ENCODE assay signal across 7 cellular contexts in the genomic region with DNA sequence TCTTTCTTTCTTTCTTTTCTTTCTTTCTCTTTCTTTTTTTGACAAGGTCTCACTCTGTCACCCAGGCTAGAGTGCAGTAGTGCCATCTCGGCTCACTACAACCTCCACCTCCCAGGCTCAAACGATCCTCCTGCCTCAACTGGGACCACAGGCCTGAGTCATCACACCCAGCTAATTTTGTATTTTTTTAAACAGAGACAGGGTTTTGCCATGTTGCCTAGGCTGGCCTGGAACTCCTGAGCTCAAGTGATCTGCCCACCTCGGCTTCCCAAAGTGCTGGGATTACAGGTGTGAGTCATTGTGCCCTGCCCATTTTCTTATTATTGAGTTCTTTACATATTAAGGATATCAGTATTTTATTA. TPM values are rescaled to one million over a fixed set of nuclear protein-coding genes. Genes with fewer than 3 reads are reported as not detected.
DNase-seq lines count a peak whose midpoint lies in the region; ATAC-seq, FAIRE-seq and TF ChIP-seq lines count a peak whose summit lies in the region.
"Not testable (repeated sequence)": the region's sequence is repeated elsewhere in the genome, so short reads cannot be mapped to it uniquely, and the experiment has no call there.

No MANE protein-coding gene starts in this region.

- H3K27me3 Mint-ChIP-seq in activated CD4-positive, alpha-beta memory T cell treated with anti-CD3 and anti-CD28 coated beads for 36 hours; activated naive CD4-positive, alpha-beta T cell treated with anti-CD3 and anti-CD28 coated beads, Interleukin-2, amount 10 ng/mL, durations not matched to agents 7 days and 5 days: not testable (repeated sequence)

- peak; percentile 62 for ATAC-seq in foreskin keratinocyte

- not testable (repeated sequence) for H3K4me1 Mint-ChIP-seq in activated CD4-positive, alpha-beta memory T cell treated with anti-CD3 and anti-CD28 coated beads for 36 hours (ENCODE audit: low read depth); activated naive CD4-positive, alpha-beta T cell treated with anti-CD3 and anti-CD28 coated beads, Interleukin-2, amount 10 ng/mL, durations not matched to agents 7 days and 5 days

- intact Hi-C loops in activated CD4-positive, alpha-beta memory T cell treated with anti-CD3 and anti-CD28 coated beads for 36 hours (cut with micrococcal nuclease), result not testable (repeated sequence)

- not testable (repeated sequence) for H3K36me3 Mint-ChIP-seq in activated CD4-positive, alpha-beta memory T cell treated with anti-CD3 and anti-CD28 coated beads for 36 hours; activated naive CD4-positive, alpha-beta T cell treated with anti-CD3 and anti-CD28 coated beads, Interleukin-2, amount 10 ng/mL, durations not matched to agents 7 days and 5 days

- not testable (repeated sequence) for H3K27me3 ChIP-seq in foreskin keratinocyte

- not testable (repeated sequence) for TF ChIP-seq CTCF in foreskin keratinocyte (conservative IDR thresholded peaks at IDR 0.05)

- FAIRE-seq in RCC 7860 (lab: Jason Lieb, UNC), result peak; percentile 67

- not testable (repeated sequence) for H3K27ac ChIP-seq in foreskin keratinocyte

- not testable (repeated sequence) for H3K4me1 ChIP-seq in foreskin keratinocyte

- CTCF ChIA-PET in activated CD4-positive, alpha-beta memory T cell treated with anti-CD3 and anti-CD28 coated beads for 36 hours (lab: Charles Lee), result interaction anchor here (0.7 to 1.5 kb wide), 3 partner anchors 191 to 491 kb away, joined by 3 to 5 read pairs (median 4); no protein-coding TSS in a partner anchor
- CTCF ChIA-PET in activated naive CD4-positive, alpha-beta T cell treated with anti-CD3 and anti-CD28 coated beads, Interleukin-2, amount 10 ng/mL, durations not matched to agents 7 days and 5 days (lab: Charles Lee), result interaction anchor here (0.7 kb wide), 1 partner anchor 490 kb away, joined by 3 read pairs; no protein-coding TSS in a partner anchor

- not testable (repeated sequence) for H3K9me3 Mint-ChIP-seq in activated CD4-positive, alpha-beta memory T cell treated with anti-CD3 and anti-CD28 coated beads for 36 hours; activated naive CD4-positive, alpha-beta T cell treated with anti-CD3 and anti-CD28 coated beads, Interleukin-2, amount 10 ng/mL, durations not matched to agents 7 days and 5 days

- H3K4me3 Mint-ChIP-seq in activated CD4-positive, alpha-beta memory T cell treated with anti-CD3 and anti-CD28 coated beads for 36 hours; activated naive CD4-positive, alpha-beta T cell treated with anti-CD3 and anti-CD28 coated beads, Interleukin-2, amount 10 ng/mL, durations not matched to agents 7 days and 5 days: not testable (repeated sequence)

- H3K27ac Mint-ChIP-seq in activated CD4-positive, alpha-beta memory T cell treated with anti-CD3 and anti-CD28 coated beads for 36 hours; activated naive CD4-positive, alpha-beta T cell treated with anti-CD3 and anti-CD28 coated beads, Interleukin-2, amount 10 ng/mL, durations not matched to agents 7 days and 5 days: not testable (repeated sequence)

- DNase-seq in H4 (ENCODE audit: low spot score) (peak; percentile 50), M059J (ENCODE audit: low read depth) (peak; percentile 85), RCC 7860 (ENCODE audit: low spot score) (peak; percentile 49), foreskin keratinocyte (peak in 1 of 2 donors; percentile 25)
- peak; percentile 18 for DNase-seq in activated CD4-positive, alpha-beta memory T cell treated with anti-CD3 and anti-CD28 coated beads for 36 hours
- DNase-seq in activated naive CD4-positive, alpha-beta T cell treated with anti-CD3 and anti-CD28 coated beads, Interleukin-2, amount 10 ng/mL, durations not matched to agents 7 days and 5 days, result peak; percentile 24
- peak; percentile 24 for DNase-seq in stimulated activated CD4-positive, alpha-beta T cell treated with anti-CD3 and anti-CD28 coated beads, Interleukin-15, amount 100 ng/mL, for 24 hours

- POLR2A ChIA-PET in activated CD4-positive, alpha-beta memory T cell treated with anti-CD3 and anti-CD28 coated beads for 36 hours (lab: Charles Lee), result not testable (repeated sequence)

RNA-seq across cellular contexts. Expression of a gene that starts 37.2 kb away (rescaled TPM):
- total RNA-seq in H4 (2014; rRNA removed; shearing (Covaris generic)), result 38.1 and 70.9 TPM in 2 replicates
- 76.4 and 136 TPM in 2 replicates for total RNA-seq in M059J (2014; rRNA removed; shearing (Covaris generic))
- 10 to 100 TPM; 20.7 to 23.9 TPM for total RNA-seq in activated CD4-positive, alpha-beta memory T cell treated with anti-CD3 and anti-CD28 coated beads for 36 hours
- 53.0 and 54.6 TPM in 2 replicates for total RNA-seq in foreskin keratinocyte
- polyA plus RNA-seq in foreskin keratinocyte, result 9.7 and 12.9 TPM in 2 replicates

RNA-seq across cellular contexts. Expression of a gene that starts 54.5 kb away (rescaled TPM):
- 50.0 and 53.9 TPM in 2 replicates for total RNA-seq in H4 (2014; rRNA removed; shearing (Covaris generic))
- total RNA-seq in M059J (2014; rRNA removed; shearing (Covaris generic)), result 36.5 and 56.9 TPM in 2 replicates
- 10 to 100 TPM; 24.3 to 24.8 TPM for total RNA-seq in activated CD4-positive, alpha-beta memory T cell treated with anti-CD3 and anti-CD28 coated beads for 36 hours
- 35.7 and 37.6 TPM in 2 replicates for total RNA-seq in foreskin keratinocyte
- 19.7 and 24.6 TPM in 2 replicates for polyA plus RNA-seq in foreskin keratinocyte
